Comparison of ENCODE assay signal across 16 cellular contexts in the genomic region with DNA sequence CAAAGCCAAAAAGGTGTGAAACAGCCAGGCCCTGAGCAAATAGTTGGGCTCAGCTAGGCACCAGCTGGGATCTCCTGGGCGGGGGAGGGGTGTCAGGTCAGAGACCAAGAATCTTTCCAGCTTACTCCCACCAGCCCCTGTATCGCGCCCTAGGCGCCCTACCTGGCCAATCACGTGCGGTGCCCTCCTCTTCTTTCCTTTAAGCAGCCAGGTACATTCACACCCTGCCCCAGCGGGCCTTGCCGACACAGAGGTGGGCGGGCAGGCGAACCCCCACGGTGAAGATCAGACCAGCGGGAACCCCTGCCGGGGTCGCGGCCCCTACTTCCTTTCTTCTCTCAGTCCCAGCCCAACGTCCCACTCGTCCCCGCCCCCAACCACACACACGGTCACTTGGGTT. TPM values are rescaled to one million over a fixed set of nuclear protein-coding genes. Genes with fewer than 3 reads are reported as not detected.
"Had no signal": no experiment of that assay in that cellular context is flagged by ENCODE, and none has a peak within 500 bp of the region (broad histone marks: within the 10 kb centered on the region; RNA-seq: fewer than 3 reads in every experiment).

No MANE protein-coding gene starts in this region.

- H3K36me3 ChIP-seq: esophagus squamous epithelium, vagina had no signal

- H3K4me3 ChIP-seq: esophagus squamous epithelium, smooth muscle cell, vagina had no signal

- ATAC-seq: activated CD4-positive, alpha-beta T cell treated with anti-CD3 and anti-CD28 coated beads for 36 hours; left ventricle myocardium superior; naive thymus-derived CD4-positive, alpha-beta T cell; sciatic nerve had no signal

- DNase-seq: activated CD4-positive, alpha-beta T cell treated with anti-CD3 and anti-CD28 coated beads for 36 hours; activated CD4-positive, alpha-beta T cell treated with anti-CD3 and anti-CD28 coated beads, Interleukin-2, amount 50 U/mL, for 48 hours; effector CD8-positive, alpha-beta T cell; esophagus squamous epithelium; immature natural killer cell; kidney glomerular epithelial cell; left ventricle myocardium superior; naive thymus-derived CD4-positive, alpha-beta T cell; stimulated activated CD4-positive, alpha-beta T cell treated with anti-CD3 and anti-CD28 coated beads, Interleukin-4, amount 100 ng/mL, for 1 hour; stimulated activated naive CD8-positive, alpha-beta T cell treated with anti-CD3 and anti-CD28 coated beads, Interleukin-15, amount 100 ng/mL, for 72 hours; trophoblast cell had no signal

- H3K27ac ChIP-seq: esophagus squamous epithelium, vagina had no signal

- FAIRE-seq: endothelial cell of umbilical vein, TTC549 had no signal

- H3K27me3 ChIP-seq: vagina had no signal

- H3K9me3 ChIP-seq: esophagus squamous epithelium, vagina had no signal

- H3K4me1 ChIP-seq: esophagus squamous epithelium, vagina had no signal

RNA-seq across cellular contexts. Expression of gene ARHGAP36, which starts 9.1 kb away (rescaled TPM):
- total RNA-seq: activated CD4-positive, alpha-beta T cell treated with anti-CD3 and anti-CD28 coated beads for 36 hours; endothelial cell of umbilical vein; esophagus squamous epithelium; left ventricle myocardium superior; naive thymus-derived CD4-positive, alpha-beta T cell; sciatic nerve; smooth muscle cell had no signal
- polyA plus RNA-seq: endothelial cell of umbilical vein; immature natural killer cell; naive thymus-derived CD4-positive, alpha-beta T cell; smooth muscle cell had no signal
